ENCODE assay signal across 34 cellular contexts in genomic region chr2:108240966-108241365, GRCh38. TPM values are rescaled to one million over a fixed set of nuclear protein-coding genes. Genes with fewer than 3 reads are reported as not detected.
"Had no signal": no experiment of that assay in that cellular context is flagged by ENCODE, and none has a peak within 500 bp of the region (broad histone marks: within the 10 kb centered on the region; RNA-seq: fewer than 3 reads in every experiment).

No MANE protein-coding gene starts in this region.

- H3K4me2 ChIP-seq: smooth muscle cell had no signal

- ATAC-seq: mucosa of descending colon; naive thymus-derived CD4-positive, alpha-beta T cell; natural killer cell treated with Interleukin-12 subunit alpha and Interleukin-12 subunit beta and Interleukin-15 and Interleukin-18, amount 100 ng/mL, for 72 hours; right lobe of liver; stimulated activated naive B cell treated with anti-CD40 and anti-IgM and Interleukin-4, amounts not matched to agents 10 μg/mL and 1 μg/mL and 100 μg/mL, for 72 hours; upper lobe of right lung had no signal

- H3K4me3 Mint-ChIP-seq: memory B cell; naive thymus-derived CD4-positive, alpha-beta T cell; natural killer cell treated with Interleukin-12 subunit alpha and Interleukin-12 subunit beta and Interleukin-15 and Interleukin-18, amount 100 ng/mL, for 72 hours; stimulated activated naive B cell treated with anti-CD40 and anti-IgM and Interleukin-4, amounts not matched to agents 10 μg/mL and 1 μg/mL and 100 μg/mL, for 72 hours; stimulated activated naive CD8-positive, alpha-beta T cell treated with anti-CD3 and anti-CD28 coated beads, Interleukin-15, Interleukin-2, amounts not matched to agents 100 ng/mL and 50 ng/mL, for 24 hours had no signal

- H3K4me1 Mint-ChIP-seq: memory B cell; naive thymus-derived CD4-positive, alpha-beta T cell; stimulated activated naive B cell treated with anti-CD40 and anti-IgM and Interleukin-4, amounts not matched to agents 10 μg/mL and 1 μg/mL and 100 μg/mL, for 72 hours had no signal

- H3K36me3 ChIP-seq: left ventricle myocardium inferior, ovary, right atrium auricular region, right lobe of liver, suprapubic skin, thoracic aorta, tibial artery, upper lobe of right lung had no signal

- H3K4me1 ChIP-seq: left ventricle myocardium inferior, right atrium auricular region, suprapubic skin, upper lobe of right lung had no signal

- H3K36me3 Mint-ChIP-seq: memory B cell; natural killer cell treated with Interleukin-12 subunit alpha and Interleukin-12 subunit beta and Interleukin-15 and Interleukin-18, amount 100 ng/mL, for 72 hours; stimulated activated naive B cell treated with anti-CD40 and anti-IgM and Interleukin-4, amounts not matched to agents 10 μg/mL and 1 μg/mL and 100 μg/mL, for 72 hours had no signal

- H3K9me3 ChIP-seq: ovary, right lobe of liver had no signal

- H3K27ac ChIP-seq: left ventricle myocardium inferior, ovary, right atrium auricular region, right lobe of liver, suprapubic skin, thoracic aorta, tibial artery, upper lobe of right lung had no signal

- DNase-seq: hippocampal formation; kidney; left ventricle myocardium inferior; midbrain; mucosa of descending colon; naive thymus-derived CD4-positive, alpha-beta T cell; ovary; right lobe of liver; stimulated activated CD4-positive, alpha-beta T cell treated with anti-CD3 and anti-CD28 coated beads, Interleukin-1b, Interleukin-23, amount 100 ng/mL, for 48 hours; stimulated activated CD4-positive, alpha-beta T cell treated with anti-CD3 and anti-CD28 coated beads, Interleukin-2, amount 100 ng/mL, for 48 hours; stimulated activated CD4-positive, alpha-beta T cell treated with anti-CD3 and anti-CD28 coated beads, Interleukin-4, amount 100 ng/mL, for 4 hours; stimulated activated naive B cell treated with anti-CD40 and anti-IgM and Interleukin-4, amounts not matched to agents 10 μg/mL and 1 μg/mL and 100 μg/mL, for 72 hours; tibial artery; trophoblast cell; upper lobe of right lung had no signal

- H3K27me3 ChIP-seq: ovary, right atrium auricular region, right lobe of liver, suprapubic skin, tibial artery, upper lobe of right lung had no signal

- H3K27me3 Mint-ChIP-seq: natural killer cell treated with Interleukin-12 subunit alpha and Interleukin-12 subunit beta and Interleukin-15 and Interleukin-18, amount 100 ng/mL, for 72 hours; progenitor cell of endocrine pancreas; stimulated activated naive B cell treated with anti-CD40 and anti-IgM and Interleukin-4, amounts not matched to agents 10 μg/mL and 1 μg/mL and 100 μg/mL, for 72 hours had no signal

- FAIRE-seq: kidney, urothelium cell line had no signal

- H3K27ac Mint-ChIP-seq: memory B cell; naive thymus-derived CD4-positive, alpha-beta T cell; natural killer cell treated with Interleukin-12 subunit alpha and Interleukin-12 subunit beta and Interleukin-15 and Interleukin-18, amount 100 ng/mL, for 72 hours; progenitor cell of endocrine pancreas; stimulated activated naive B cell treated with anti-CD40 and anti-IgM and Interleukin-4, amounts not matched to agents 10 μg/mL and 1 μg/mL and 100 μg/mL, for 72 hours; stimulated activated naive CD8-positive, alpha-beta T cell treated with anti-CD3 and anti-CD28 coated beads, Interleukin-15, Interleukin-2, amounts not matched to agents 100 ng/mL and 50 ng/mL, for 24 hours had no signal

- H3K9me3 Mint-ChIP-seq: natural killer cell treated with Interleukin-12 subunit alpha and Interleukin-12 subunit beta and Interleukin-15 and Interleukin-18, amount 100 ng/mL, for 72 hours had no signal

- H3K4me3 ChIP-seq: left ventricle myocardium inferior, lung, mucosa of descending colon, ovary, right atrium auricular region, right lobe of liver, smooth muscle cell, suprapubic skin, thoracic aorta, tibial artery, upper lobe of right lung had no signal

RNA-seq across cellular contexts. Expression of gene SULT1C3, which starts 1.2 kb away (rescaled TPM):
- total RNA-seq: kidney; left ventricle myocardium inferior; lower leg skin; lung; mesenteric fat pad; myocyte; naive thymus-derived CD4-positive, alpha-beta T cell; natural killer cell treated with Interleukin-12 subunit alpha and Interleukin-12 subunit beta and Interleukin-15 and Interleukin-18, amount 100 ng/mL, for 72 hours; omental fat pad; ovary; progenitor cell of endocrine pancreas; pulmonary artery endothelial cell; renal cortical epithelial cell; right atrium auricular region; right lobe of liver; skeletal muscle tissue; smooth muscle cell; subcutaneous adipose tissue; suprapubic skin; thoracic aorta; upper lobe of right lung had no signal
- polyA plus RNA-seq: lung; naive thymus-derived CD4-positive, alpha-beta T cell; neural cell; ovary; smooth muscle cell had no signal

RNA-seq across cellular contexts. Expression of gene SULT1C2, which starts 47.7 kb away (rescaled TPM):
- total RNA-seq: naive thymus-derived CD4-positive, alpha-beta T cell; natural killer cell treated with Interleukin-12 subunit alpha and Interleukin-12 subunit beta and Interleukin-15 and Interleukin-18, amount 100 ng/mL, for 72 hours; pulmonary artery endothelial cell; smooth muscle cell; suprapubic skin had no signal
- polyA plus RNA-seq: naive thymus-derived CD4-positive, alpha-beta T cell; neural cell; smooth muscle cell had no signal
